ENCODE assay signal across 1 cellular context in genomic region chr12:12798480-12798879, GRCh38.
TF ChIP-seq lines count a peak whose summit lies in the region.

No MANE protein-coding gene starts in this region.

TF ChIP-seq in IMR-90, 13 proteins besides CTCF, POLR2A, EP300 and RAD21:
- no peak for TF ChIP-seq RCOR1 (IDR thresholded peaks at IDR 0.05; ENCODE audit: insufficient replicate concordance, low read length)
- no peak for TF ChIP-seq RFX5 (IDR thresholded peaks at IDR 0.05; ENCODE audit: low read depth, low read length)
- TF ChIP-seq MAFK (IDR thresholded peaks at IDR 0.05; ENCODE audit: low read depth, low read length), result no peak
- TF ChIP-seq MXI1 (IDR thresholded peaks at IDR 0.05; ENCODE audit: borderline replicate concordance, low read depth, low read length), result no peak
- no peak for TF ChIP-seq USF2 (IDR thresholded peaks at IDR 0.05; ENCODE audit: low read depth, low read length)
- no peak for TF ChIP-seq ELK1 (IDR thresholded peaks at IDR 0.05; ENCODE audit: borderline replicate concordance, low read depth, low read length)
- TF ChIP-seq BHLHE40 (IDR thresholded peaks at IDR 0.05; ENCODE audit: low read depth, low read length), result no peak
- no peak for TF ChIP-seq NFE2L2 (IDR thresholded peaks at IDR 0.05; ENCODE audit: low read depth, low read length)
- no peak for TF ChIP-seq FOS (IDR thresholded peaks at IDR 0.05; ENCODE audit: low read depth, low read length)
- TF ChIP-seq SMC3 (IDR thresholded peaks at IDR 0.05; ENCODE audit: low read depth, low read length), result no peak
- no peak for TF ChIP-seq CEBPB (IDR thresholded peaks at IDR 0.05; ENCODE audit: low read depth, low read length)
- no peak for TF ChIP-seq CHD1 (IDR thresholded peaks at IDR 0.05; ENCODE audit: low read depth, low read length)
- no peak for TF ChIP-seq MAZ (IDR thresholded peaks at IDR 0.05; ENCODE audit: borderline replicate concordance, low read depth, low read length)
